Comparison of ENCODE assay signal across 10 cellular contexts in the genomic region with DNA sequence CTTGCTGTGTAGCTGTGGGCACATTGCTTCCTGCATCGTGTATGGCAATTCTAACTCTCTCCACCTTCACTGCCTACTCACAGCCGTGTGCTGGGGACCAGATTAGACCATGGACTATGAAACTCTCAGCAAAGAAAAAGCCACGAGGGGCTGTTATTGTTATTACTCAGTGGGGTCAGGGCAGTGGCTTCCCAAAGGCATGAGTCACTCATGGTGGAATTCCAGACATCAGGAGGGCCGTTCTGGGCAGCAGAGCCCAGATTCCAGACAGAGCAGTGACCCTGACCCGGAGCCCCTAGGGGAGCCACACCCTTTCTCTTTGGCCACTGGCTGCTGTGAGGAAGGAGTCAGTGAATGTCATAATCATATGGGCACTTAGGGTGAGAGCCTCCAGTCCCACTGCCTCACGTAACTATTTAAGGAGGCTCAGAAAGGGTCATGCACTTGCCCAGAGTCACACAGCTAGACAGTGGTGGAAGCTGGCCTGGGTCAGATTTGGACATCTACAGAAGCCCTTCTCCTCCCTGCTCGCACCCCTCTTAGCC. TPM values are rescaled to one million over a fixed set of nuclear protein-coding genes. Genes with fewer than 3 reads are reported as not detected.
A peak's percentile ranks its signal among the peaks of the same experiment; 100 is the strongest.
DNase-seq lines count a peak whose midpoint lies in the region; ATAC-seq and TF ChIP-seq lines count a peak whose summit lies in the region.
"Had no signal": no experiment of that assay in that cellular context is flagged by ENCODE, and none has a peak within 500 bp of the region (broad histone marks: within the 10 kb centered on the region; RNA-seq: fewer than 3 reads in every experiment).

No MANE protein-coding gene starts in this region.

- intact Hi-C loops in esophagus muscularis mucosa (cut with DNase I), result no loop called here

- DNase-seq in AG08396 (ENCODE audit: low spot score) (peak; percentile 86), Peyer's patch (peak in 1 of 3 donors; percentile 65), esophagus muscularis mucosa (ENCODE audit: extremely low spot score) (peak; percentile 95), mucosa of gallbladder (ENCODE audit: low spot score) (peak; percentile 79), DMS153 (lab: John Stamatoyannopoulos, UW) (no peak), NCI-H1092 (lab: John Stamatoyannopoulos, UW) (no peak)
- DNase-seq in stimulated activated CD8-positive, alpha-beta memory T cell treated with anti-CD3 and anti-CD28 coated beads, Interleukin-4, amount 100 ng/mL, for 48 hours, result no peak
- DNase-seq: activated naive CD8-positive, alpha-beta T cell treated with anti-CD3 and anti-CD28 coated beads for 36 hours; CD4-positive, CD25-positive, alpha-beta regulatory T cell had no signal

- 42% methylated on average over 2 of the region's 7 CpGs for WGBS in esophagus muscularis mucosa

- H3K27me3 ChIP-seq in Peyer's patch (no peaks in the 10 kb centered on the region), esophagus muscularis mucosa (no peaks in the 10 kb centered on the region)

- no peak for TF ChIP-seq POLR2A in Peyer's patch (IDR thresholded peaks at IDR 0.05)
- no peak for TF ChIP-seq POLR2A in esophagus muscularis mucosa (IDR thresholded peaks at IDR 0.05; ENCODE audit: low read depth)

- TF ChIP-seq EP300 in esophagus muscularis mucosa (IDR thresholded peaks at IDR 0.05), result peak; percentile 84

- H3K36me3 ChIP-seq in Peyer's patch (no peaks in the 10 kb centered on the region), esophagus muscularis mucosa (no peaks in the 10 kb centered on the region)

- H3K9me3 ChIP-seq in Peyer's patch (no peaks in the 10 kb centered on the region), esophagus muscularis mucosa (no peaks in the 10 kb centered on the region)

- H3K27ac ChIP-seq in Peyer's patch, result peak overlapping the region; percentile 16 to 55 (median 34)
- H3K27ac ChIP-seq in esophagus muscularis mucosa (replicated peaks in 1 of 4), result peak overlapping the region; percentile 87 to 91 (median 90)

- H3K4me1 ChIP-seq in Peyer's patch, result no peaks in the 10 kb centered on the region
- peaks cover 58 to 86% (median 77%) of the 10 kb centered on the region in 4 donors for H3K4me1 ChIP-seq in esophagus muscularis mucosa

- ATAC-seq in HG03108 (IDR thresholded peaks at IDR 0.05; ENCODE audit: unreplicated experiment), result no peak

- TF ChIP-seq CTCF in Peyer's patch (IDR thresholded peaks at IDR 0.05), result no peak
- no peak for TF ChIP-seq CTCF in esophagus muscularis mucosa (IDR thresholded peaks at IDR 0.05)

- H3K4me3 ChIP-seq in Peyer's patch (no peak overlapping the region), esophagus muscularis mucosa (no peak overlapping the region)

RNA-seq across cellular contexts. Expression of a gene that starts 22.2 kb away (rescaled TPM):
- total RNA-seq in Peyer's patch, result 10 to 100 TPM in 2 of 4 donors, 1 to 10 TPM in 2; 5.8 to 32.2 (median 11.2) TPM
- 100 to 1,000 TPM; 350 to 833 (median 456) TPM for total RNA-seq in esophagus muscularis mucosa
- total RNA-seq in mucosa of gallbladder, result 1.6 TPM
- total RNA-seq: activated naive CD8-positive, alpha-beta T cell treated with anti-CD3 and anti-CD28 coated beads for 36 hours; CD4-positive, CD25-positive, alpha-beta regulatory T cell had no signal

RNA-seq across cellular contexts. Expression of a gene that starts 41.5 kb away (rescaled TPM):
- total RNA-seq in Peyer's patch (10 to 100 TPM in 1 of 4 donors, 1 to 10 TPM in 3; 1.6 to 25.6 (median 5.0) TPM), esophagus muscularis mucosa (10 to 100 TPM in 3 of 4 donors, 1 to 10 TPM in 1; 9.6 to 18.4 (median 13.4) TPM), mucosa of gallbladder (5.1 TPM)

RNA-seq across cellular contexts. Expression of a gene that starts 52.7 kb away (rescaled TPM):
- total RNA-seq in Peyer's patch, result under 1 TPM in 1 of 4 donors, not detected in 3; 0.54 TPM
- total RNA-seq in esophagus muscularis mucosa, result 1 to 10 TPM; 3.6 to 5.6 (median 5.0) TPM
- total RNA-seq in mucosa of gallbladder, result 14.2 TPM
- total RNA-seq: CD4-positive, CD25-positive, alpha-beta regulatory T cell had no signal

Comparison
In these comparisons a context has a peak if more than half of its experiments do, and no peak if none do; other contexts are left out.
1. DNase-seq: peak in AG08396 (single experiment), esophagus muscularis mucosa (single experiment) and mucosa of gallbladder (single experiment); none in stimulated activated CD8-positive, alpha-beta memory T cell treated with anti-CD3 and anti-CD28 coated beads, Interleukin-4, amount 100 ng/mL, for 48 hours (single experiment), DMS153 (single experiment) and NCI-H1092 (single experiment).
2. RNA of a gene that starts 22.2 kb away (total RNA-seq): 350 to 833 TPM in esophagus muscularis mucosa; 5.8 to 32.2 TPM in Peyer's patch and 1.6 TPM in mucosa of gallbladder (single experiment); every median in the first group is over 10 times any median in the second.